Comparison of ENCODE assay signal across 1 cellular context in genomic region chr6:39228992-39229767, GRCh38.
TF ChIP-seq lines count a peak whose summit lies in the region.

Gene KCNK5, minus strand, starts transcription at chr6:39229475. Its CDS starts 364 bp downstream, at chr6:39229111.

TF ChIP-seq in A549, 52 proteins besides CTCF, POLR2A, EP300 and RAD21 (continued from another document):
- TF ChIP-seq USF2 (IDR thresholded peaks at IDR 0.05), result 0 out of 2 replicates have a peak, but pooled peaks have one; percentile 37
- no peak for TF ChIP-seq TFCP2L1 (CRISPR knock-in tag; IDR thresholded peaks at IDR 0.05)
- TF ChIP-seq MYC (IDR thresholded peaks at IDR 0.05; ENCODE audit: borderline replicate concordance, low read length), result 0 out of 2 replicates have a peak, but pooled peaks have one; percentile 62
- TF ChIP-seq SMC3 (IDR thresholded peaks at IDR 0.05), result peak; percentile 53; the same call in 2 of the 3 replicates
- TF ChIP-seq PHF8 (IDR thresholded peaks at IDR 0.05; ENCODE audit: borderline replicate concordance, low read depth), result peak; percentile 59; the same call in 1 of the 2 replicates
